Comparison of ENCODE assay signal across 8 cellular contexts in genomic region chr12:66335746-66336145, GRCh38.
"Had no signal": no experiment of that assay in that cellular context is flagged by ENCODE, and none has a peak within 500 bp of the region (broad histone marks: within the 10 kb centered on the region; RNA-seq: fewer than 3 reads in every experiment).

No MANE protein-coding gene starts in this region.

- DNase-seq: GM23248, GOT3, H7, H9, HCEC 1CT, HFFc6 had no signal

- H3K4me1 Mint-ChIP-seq: GM23338, H9 had no signal

- H3K4me3 Mint-ChIP-seq: GM23338, H9, HFFc6 had no signal

- ATAC-seq: GM23338, HCT116 had no signal

- H3K27ac Mint-ChIP-seq: GM23338, H9, HFFc6 had no signal

- H3K9me3 Mint-ChIP-seq: HFFc6 had no signal
